1 cellular context compared by ENCODE assay signal in genomic region chr14:90797919-90798318, GRCh38.
TF ChIP-seq lines count a peak whose summit lies in the region.

No MANE protein-coding gene starts in this region.

TF ChIP-seq in endothelial cell of umbilical vein, 7 proteins besides CTCF, POLR2A, EP300 and RAD21 (continued from another document):
- no peak for TF ChIP-seq MYC (IDR thresholded peaks at IDR 0.05; ENCODE audit: low read depth, low read length)
- TF ChIP-seq POLR2AphosphoS5 (IDR thresholded peaks at IDR 0.05; ENCODE audit: insufficient read depth, low read depth, low read length) = no peak
- TF ChIP-seq JUN (IDR thresholded peaks at IDR 0.05; ENCODE audit: borderline replicate concordance, insufficient read depth, insufficient read length, low read depth) = no peak
- no peak for TF ChIP-seq FOS (IDR thresholded peaks at IDR 0.05; ENCODE audit: borderline replicate concordance, insufficient read depth, low read length)
- TF ChIP-seq, protein P1, sequence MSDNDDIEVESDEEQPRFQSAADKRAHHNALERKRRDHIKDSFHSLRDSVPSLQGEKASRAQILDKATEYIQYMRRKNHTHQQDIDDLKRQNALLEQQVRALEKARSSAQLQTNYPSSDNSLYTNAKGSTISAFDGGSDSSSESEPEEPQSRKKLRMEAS (IDR thresholded peaks at IDR 0.05; ENCODE audit: insufficient read depth, insufficient read length) = no peak
